Comparison of ENCODE assay signal across 25 cellular contexts in the genomic region with DNA sequence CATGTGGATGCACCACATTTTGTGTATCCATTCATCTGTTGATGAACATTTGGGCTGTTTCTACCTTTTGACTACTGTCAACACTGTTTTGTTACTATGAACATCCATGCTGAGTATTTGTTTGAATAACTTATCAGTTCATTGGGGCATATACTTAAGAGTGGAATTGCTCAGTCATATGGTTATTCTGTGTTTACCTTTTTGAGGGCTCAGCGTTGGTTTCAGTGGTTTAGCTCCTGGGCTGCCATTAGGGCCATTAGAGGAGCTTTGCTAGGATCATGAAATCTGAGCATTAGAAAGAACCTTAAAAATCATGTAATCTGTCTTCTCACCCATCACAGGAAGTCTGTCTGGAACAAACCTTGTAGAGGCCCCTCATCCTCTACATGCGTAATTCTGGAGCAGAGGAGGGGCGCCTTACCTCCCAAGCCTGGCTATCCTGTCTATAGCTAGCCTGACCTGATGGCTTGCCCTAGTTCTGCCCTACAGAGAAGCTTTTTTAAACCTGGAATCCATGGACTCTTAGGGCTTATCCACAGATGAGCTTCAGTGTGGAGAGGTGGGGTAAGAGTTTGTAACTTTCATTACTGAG.
DNase-seq lines count a peak whose midpoint lies in the region; ATAC-seq and TF ChIP-seq lines count a peak whose summit lies in the region.
"Had no signal": no experiment of that assay in that cellular context is flagged by ENCODE, and none has a peak within 500 bp of the region (broad histone marks: within the 10 kb centered on the region; RNA-seq: fewer than 3 reads in every experiment).

No MANE protein-coding gene starts in this region.

- H4K8ac ChIP-seq in H9 (replicated peaks; ENCODE audit: insufficient read length, low read depth, low read length) (no peak overlapping the region), trophoblast cell (ENCODE audit: low read depth, low read length) (no peak overlapping the region)

- DNase-seq in H9 (no peak), MM.1S (peak; percentile 16), trophoblast cell (no peak), NCI-H345 (lab: John Stamatoyannopoulos, UW) (no peak)
- peak in 1 of 3 donors; percentile 0 for DNase-seq in effector memory CD4-positive, alpha-beta T cell
- DNase-seq in stimulated activated effector memory CD8-positive, alpha-beta T cell treated with anti-CD3 and anti-CD28 coated beads, Interleukin-12 subunit alpha, Interleukin-12 subunit beta, amount 100 ng/mL, for 72 hours (ENCODE audit: low spot score in 2 of 2) = no peak
- DNase-seq: activated CD4-positive, alpha-beta T cell treated with anti-CD3 and anti-CD28 coated beads for 36 hours; activated CD8-positive, alpha-beta memory T cell treated with anti-CD3 and anti-CD28 coated beads, Interleukin-2, amount 50 U/mL, for 48 hours; activated CD8-positive, alpha-beta T cell treated with anti-CD3 and anti-CD28 coated beads for 36 hours; amniotic stem cell; DMS153; NCI-H1092 treated with DMSO at 0.1 percent for 48 hours; NCI-H1930; NCI-H524 treated with DMSO at 0.1 percent for 48 hours; SHP77; stimulated activated CD4-positive, alpha-beta T cell treated with anti-CD3 and anti-CD28 coated beads, Interleukin-2, amount 100 ng/mL, for 24 hours; stimulated activated naive CD8-positive, alpha-beta T cell treated with anti-CD3 and anti-CD28 coated beads, Interleukin-15, amount 100 ng/mL, for 72 hours had no signal

- H2BK15ac ChIP-seq in H9 (ENCODE audit: low read depth, low read length) = no peak overlapping the region

- H3K18ac ChIP-seq in H9 (ENCODE audit: insufficient read length, low read depth, low read length) (no peak overlapping the region), trophoblast cell (ENCODE audit: low read length) (no peak overlapping the region)

- TF ChIP-seq CTCF in H9 (conservative IDR thresholded peaks at IDR 0.05) = no peak
- no peak for TF ChIP-seq CTCF in MM.1S (IDR thresholded peaks at IDR 0.05; ENCODE audit: low read length)

- H3K79me2 ChIP-seq in H9 (ENCODE audit: insufficient read depth, low read length) (no peaks in the 10 kb centered on the region), MM.1S (ENCODE audit: low read length) (no peaks in the 10 kb centered on the region), trophoblast cell (ENCODE audit: control insufficient read depth, insufficient read depth, low read length, poor library complexity) (no peaks in the 10 kb centered on the region)

- no peak overlapping the region for H2AK5ac ChIP-seq in H9 (ENCODE audit: insufficient read length, low read length)
- H2AK5ac ChIP-seq in trophoblast cell (ENCODE audit: low read length) = no peak overlapping the region

- H2BK5ac ChIP-seq in H9 (ENCODE audit: insufficient read length, low read length) (no peak overlapping the region), trophoblast cell (ENCODE audit: low read depth, low read length, poor library complexity) (no peak overlapping the region)

- no peak overlapping the region for H2BK120ac ChIP-seq in H9 (ENCODE audit: low read depth, low read length, poor library complexity, severe bottlenecking)
- no peak overlapping the region for H2BK120ac ChIP-seq in trophoblast cell (ENCODE audit: insufficient read depth, low read length, poor library complexity)

- no peaks in the 10 kb centered on the region for H4K20me1 ChIP-seq in H9 (ENCODE audit: control insufficient read depth, insufficient read depth, insufficient read length)
- no peaks in the 10 kb centered on the region for H4K20me1 ChIP-seq in MM.1S (ENCODE audit: insufficient read depth, low read length)

- H3K9me3 ChIP-seq in H9 (ENCODE audit: control insufficient read depth, low read depth, low read length) (no peaks in the 10 kb centered on the region), MM.1S (replicated peaks; ENCODE audit: insufficient read depth, low read length) (no peaks in the 10 kb centered on the region), trophoblast cell (ENCODE audit: insufficient read depth, low read depth, low read length) (no peaks in the 10 kb centered on the region)
- no peaks in the 10 kb centered on the region for H3K9me3 ChIP-seq in effector memory CD4-positive, alpha-beta T cell (ENCODE audit: control insufficient read depth, low read length)

- no CpG with 5 or more reads among the region's 3 CpGs for whole genome bisulfite sequencing in H9 (ENCODE audit: extremely low coverage, insufficient read length, low lambda C conversion rate)
- no CpG with 5 or more reads among the region's 3 CpGs for WGBS in trophoblast cell (ENCODE audit: extremely low coverage, insufficient coverage, insufficient read length)

- H3K4me3 ChIP-seq in MM.1S (ENCODE audit: low read length) (no peak overlapping the region), trophoblast cell (ENCODE audit: low read depth, low read length) (no peak overlapping the region)
- no peak overlapping the region for H3K4me3 ChIP-seq in effector memory CD4-positive, alpha-beta T cell (ENCODE audit: insufficient read depth, low read depth, low read length, poor library complexity, severe bottlenecking)

- H3K9me2 ChIP-seq in MM.1S (replicated peaks; ENCODE audit: insufficient read depth, low read length) = no peaks in the 10 kb centered on the region

- H4K12ac ChIP-seq in trophoblast cell (ENCODE audit: low read depth, low read length) = no peak overlapping the region

- H3T11ph ChIP-seq in H9 (ENCODE audit: low read length) = no peak overlapping the region

- H4K91ac ChIP-seq in H9 (ENCODE audit: insufficient read length, low read depth, low read length) = no peak overlapping the region
- H4K91ac ChIP-seq in trophoblast cell (ENCODE audit: low read depth, low read length) = no peak overlapping the region

- H2BK20ac ChIP-seq in H9 (ENCODE audit: low read depth, low read length, poor library complexity, severe bottlenecking) = no peak overlapping the region

- ATAC-seq in stimulated activated effector memory CD8-positive, alpha-beta T cell treated with anti-CD3 and anti-CD28 coated beads, Interleukin-12 subunit alpha, Interleukin-12 subunit beta, amount 100 ng/mL, for 72 hours = peak; percentile 49
- no peak for ATAC-seq in HG03196 (IDR thresholded peaks at IDR 0.05; ENCODE audit: unreplicated experiment)
- ATAC-seq: activated CD4-positive, alpha-beta T cell treated with anti-CD3 and anti-CD28 coated beads for 36 hours; activated CD8-positive, alpha-beta T cell treated with anti-CD3 and anti-CD28 coated beads for 36 hours; HCT116; left lobe of liver; Panc1; stimulated activated naive CD8-positive, alpha-beta T cell treated with anti-CD3 and anti-CD28 coated beads, Interleukin-15, amount 100 ng/mL, for 72 hours had no signal

- H3K4me1 Mint-ChIP-seq in H9 = peaks cover 33 to 40% of the 10 kb centered on the region in 2 experiments
- H3K4me1 Mint-ChIP-seq in stimulated activated effector memory CD8-positive, alpha-beta T cell treated with anti-CD3 and anti-CD28 coated beads, Interleukin-12 subunit alpha, Interleukin-12 subunit beta, amount 100 ng/mL, for 72 hours = peaks cover 6% of the 10 kb centered on the region
- H3K4me1 Mint-ChIP-seq: activated naive CD4-positive, alpha-beta T cell treated with anti-CD3 and anti-CD28 coated beads, Interleukin-2, amount 50 U/mL, for 24 hours; IgD-negative memory B cell; stimulated activated naive CD8-positive, alpha-beta T cell treated with anti-CD3 and anti-CD28 coated beads, Interleukin-15, amount 100 ng/mL, for 72 hours had no signal

- H4K5ac ChIP-seq in H9 (ENCODE audit: insufficient read length, low read depth, low read length) = no peak overlapping the region

- H3K27me3 ChIP-seq in H9 (ENCODE audit: insufficient read depth, low read length) = no peaks in the 10 kb centered on the region
- H3K27me3 ChIP-seq in MM.1S (replicated peaks; ENCODE audit: insufficient read depth, low read length) = no peaks in the 10 kb centered on the region
- H3K27me3 ChIP-seq in effector memory CD4-positive, alpha-beta T cell (replicated peaks; ENCODE audit: control insufficient read depth, insufficient read depth, low read length, poor library complexity, severe bottlenecking) = no peaks in the 10 kb centered on the region
- no peaks in the 10 kb centered on the region for H3K27me3 ChIP-seq in trophoblast cell (ENCODE audit: insufficient read depth, low read length)

- H3K79me1 ChIP-seq in H9 (ENCODE audit: insufficient read depth, low read depth, low read length, poor library complexity, severe bottlenecking) (no peaks in the 10 kb centered on the region), trophoblast cell (ENCODE audit: low read length) (no peaks in the 10 kb centered on the region)

- H3K4me1 ChIP-seq in H9 (ENCODE audit: insufficient read depth, low read length) (peaks cover 14% of the 10 kb centered on the region; the same call in 1 of the 2 replicates), MM.1S (ENCODE audit: low read length) (no peaks in the 10 kb centered on the region), trophoblast cell (ENCODE audit: control insufficient read depth in 1 of 2, insufficient read depth in 2 of 2, low read length in 2 of 2) (no peaks in the 10 kb centered on the region)
- peaks cover 6% of the 10 kb centered on the region for H3K4me1 ChIP-seq in effector memory CD4-positive, alpha-beta T cell (ENCODE audit: control insufficient read depth, insufficient read depth, low read length, poor library complexity, severe bottlenecking)

- peak overlapping the region; percentile 85 for H3K27ac ChIP-seq in H9 (ENCODE audit: insufficient read length, low read depth, low read length)
- no peak overlapping the region for H3K27ac ChIP-seq in MM.1S (ENCODE audit: low read length)
- H3K27ac ChIP-seq in effector memory CD4-positive, alpha-beta T cell (ENCODE audit: insufficient read depth, low read length, poor library complexity, severe bottlenecking) = peak overlapping the region; percentile 26
- H3K27ac ChIP-seq in trophoblast cell (ENCODE audit: low read depth, low read length) = no peak overlapping the region

- H3K4me2 ChIP-seq in H9 (ENCODE audit: insufficient read depth, insufficient read length, low read length) (no peak overlapping the region), MM.1S (ENCODE audit: low read depth, low read length) (no peak overlapping the region), trophoblast cell (ENCODE audit: low read length) (no peak overlapping the region)

- H3K14ac ChIP-seq in H9 (ENCODE audit: insufficient read depth, low read length) (no peak overlapping the region), trophoblast cell (ENCODE audit: low read length) (no peak overlapping the region)

- H3K23me2 ChIP-seq in H9 (ENCODE audit: insufficient read length, low read depth, low read length, poor library complexity, severe bottlenecking) = no peaks in the 10 kb centered on the region

- H2AFZ ChIP-seq in H9 (ENCODE audit: low read length) (no peak overlapping the region), MM.1S (ENCODE audit: low read length) (no peak overlapping the region), trophoblast cell (ENCODE audit: insufficient read depth, low read length, poor library complexity) (no peak overlapping the region)

- no peak overlapping the region for H3K4ac ChIP-seq in H9 (ENCODE audit: low read depth, low read length)
- no peak overlapping the region for H3K4ac ChIP-seq in trophoblast cell (ENCODE audit: low read depth, low read length)

- H3K9me3 Mint-ChIP-seq in H9 = no peaks in the 10 kb centered on the region; a peak in 1 of 5 replicates
- no peaks in the 10 kb centered on the region for H3K9me3 Mint-ChIP-seq in stimulated activated effector memory CD8-positive, alpha-beta T cell treated with anti-CD3 and anti-CD28 coated beads, Interleukin-12 subunit alpha, Interleukin-12 subunit beta, amount 100 ng/mL, for 72 hours
- H3K9me3 Mint-ChIP-seq: activated CD8-positive, alpha-beta T cell treated with anti-CD3 and anti-CD28 coated beads for 36 hours; activated naive CD4-positive, alpha-beta T cell treated with anti-CD3 and anti-CD28 coated beads, Interleukin-2, amount 50 U/mL, for 24 hours; activated T-helper 2 cell treated with anti-CD3 and anti-CD28 coated beads, Interferon-gamma antibody, Interleukin-2, Interleukin-4, amounts not matched to agents 10 μg/mL and 5 μg/mL and 100 μg/mL, durations not matched to agents 14 hours and 24 hours and 36 hours; IgD-negative memory B cell; stimulated activated naive CD8-positive, alpha-beta T cell treated with anti-CD3 and anti-CD28 coated beads, Interleukin-15, amount 100 ng/mL, for 72 hours; T-helper 2 cell treated with Interferon-gamma antibody and Interleukin-4, amounts not matched to agents 5 μg/mL and 100 μg/mL, for 36 hours had no signal

- H3F3A ChIP-seq in MM.1S (ENCODE audit: insufficient read depth, low read length) = no peaks in the 10 kb centered on the region

- H3K56ac ChIP-seq in H9 (ENCODE audit: insufficient read length, low read depth, low read length) = no peak overlapping the region

- H2BK12ac ChIP-seq in H9 (ENCODE audit: insufficient read length, low read depth, low read length) (no peak overlapping the region), trophoblast cell (ENCODE audit: low read length) (no peak overlapping the region)

- H3K9ac ChIP-seq in H9 (ENCODE audit: extremely low read depth, insufficient read length, low read length) (no peak overlapping the region), MM.1S (ENCODE audit: low read length) (no peak overlapping the region), trophoblast cell (ENCODE audit: low read length) (no peak overlapping the region)

- H3K23ac ChIP-seq in H9 (ENCODE audit: insufficient read length, low read depth, low read length) (no peak overlapping the region), trophoblast cell (ENCODE audit: low read length) (no peak overlapping the region)

- no peaks in the 10 kb centered on the region; a peak in 1 of 7 replicates for H3K36me3 Mint-ChIP-seq in H9 (ENCODE audit: insufficient read depth in 1 of 3, low read depth in 3 of 3)
- H3K36me3 Mint-ChIP-seq in stimulated activated effector memory CD8-positive, alpha-beta T cell treated with anti-CD3 and anti-CD28 coated beads, Interleukin-12 subunit alpha, Interleukin-12 subunit beta, amount 100 ng/mL, for 72 hours = no peaks in the 10 kb centered on the region
- H3K36me3 Mint-ChIP-seq: activated naive CD4-positive, alpha-beta T cell treated with anti-CD3 and anti-CD28 coated beads, Interleukin-2, amount 50 U/mL, for 24 hours; IgD-negative memory B cell had no signal

- H3K27me3 Mint-ChIP-seq in H9 (ENCODE audit: low read depth) = peaks cover 3% of the 10 kb centered on the region; the same call in 1 of the 2 replicates
- H3K27me3 Mint-ChIP-seq: activated CD4-positive, alpha-beta T cell treated with anti-CD3 and anti-CD28 coated beads for 36 hours; activated CD8-positive, alpha-beta T cell treated with anti-CD3 and anti-CD28 coated beads for 36 hours; IgD-negative memory B cell; stimulated activated naive CD8-positive, alpha-beta T cell treated with anti-CD3 and anti-CD28 coated beads, Interleukin-15, amount 100 ng/mL, for 72 hours had no signal

- no peaks in the 10 kb centered on the region for H3K36me3 ChIP-seq in MM.1S (replicated peaks; ENCODE audit: insufficient read depth, low read length)
- no peaks in the 10 kb centered on the region for H3K36me3 ChIP-seq in effector memory CD4-positive, alpha-beta T cell (ENCODE audit: control insufficient read depth, insufficient read depth, low read length)
- no peaks in the 10 kb centered on the region for H3K36me3 ChIP-seq in trophoblast cell (ENCODE audit: control insufficient read depth in 1 of 2, insufficient read depth in 2 of 2, low read length in 2 of 2)

- peak overlapping the region in 2 of 3 experiments; percentile 21 to 37; a peak in 4 of 7 replicates for H3K27ac Mint-ChIP-seq in H9
- no peak overlapping the region for H3K27ac Mint-ChIP-seq in stimulated activated effector memory CD8-positive, alpha-beta T cell treated with anti-CD3 and anti-CD28 coated beads, Interleukin-12 subunit alpha, Interleukin-12 subunit beta, amount 100 ng/mL, for 72 hours
- H3K27ac Mint-ChIP-seq: activated CD4-positive, alpha-beta T cell treated with anti-CD3 and anti-CD28 coated beads for 36 hours; activated CD8-positive, alpha-beta T cell treated with anti-CD3 and anti-CD28 coated beads for 36 hours; activated naive CD4-positive, alpha-beta T cell treated with anti-CD3 and anti-CD28 coated beads, Interleukin-2, amount 50 U/mL, for 24 hours; activated T-helper 2 cell treated with anti-CD3 and anti-CD28 coated beads, Interferon-gamma antibody, Interleukin-2, Interleukin-4, amounts not matched to agents 10 μg/mL and 5 μg/mL and 100 μg/mL, durations not matched to agents 14 hours and 24 hours and 36 hours; IgD-negative memory B cell; T-helper 2 cell treated with Interferon-gamma antibody and Interleukin-4, amounts not matched to agents 5 μg/mL and 100 μg/mL, for 36 hours had no signal

- H3K4me3 Mint-ChIP-seq in H9 = no peak overlapping the region
- no peak overlapping the region for H3K4me3 Mint-ChIP-seq in stimulated activated effector memory CD8-positive, alpha-beta T cell treated with anti-CD3 and anti-CD28 coated beads, Interleukin-12 subunit alpha, Interleukin-12 subunit beta, amount 100 ng/mL, for 72 hours
- H3K4me3 Mint-ChIP-seq: activated CD4-positive, alpha-beta T cell treated with anti-CD3 and anti-CD28 coated beads for 36 hours; activated CD8-positive, alpha-beta T cell treated with anti-CD3 and anti-CD28 coated beads for 36 hours; activated naive CD4-positive, alpha-beta T cell treated with anti-CD3 and anti-CD28 coated beads, Interleukin-2, amount 50 U/mL, for 24 hours; IgD-negative memory B cell; stimulated activated naive CD8-positive, alpha-beta T cell treated with anti-CD3 and anti-CD28 coated beads, Interleukin-15, amount 100 ng/mL, for 72 hours; T-helper 2 cell treated with Interferon-gamma antibody and Interleukin-4, amounts not matched to agents 5 μg/mL and 100 μg/mL, for 36 hours had no signal

Comparison
In these comparisons a context has a peak if more than half of its experiments do, and no peak if none do; other contexts are left out.
1. H3K27ac ChIP-seq: peak in H9 (single experiment) and effector memory CD4-positive, alpha-beta T cell (single experiment); none in MM.1S (single experiment) and trophoblast cell (single experiment).